Comparison of ENCODE assay signal across 8 cellular contexts in genomic region chr16:30609928-30610839, GRCh38. TPM values are rescaled to one million over a fixed set of nuclear protein-coding genes. Genes with fewer than 3 reads are reported as not detected.
A peak's percentile ranks its signal among the peaks of the same experiment; 100 is the strongest.
DNase-seq lines count a peak whose midpoint lies in the region; ATAC-seq and TF ChIP-seq lines count a peak whose summit lies in the region.

Gene ZNF689, minus strand, starts transcription at chr16:30610389. Its CDS starts 348 bp downstream, at chr16:30610041.

- H3K27ac ChIP-seq in left ventricle myocardium inferior (replicated peaks) (peak within 1 kb of the TSS; percentile 94), urinary bladder (ENCODE audit: low read depth) (peak within 1 kb of the TSS; percentile 91)

- H3K4me1 ChIP-seq in left ventricle myocardium inferior (peaks cover 26% of the 10 kb centered on the region), urinary bladder (ENCODE audit: insufficient read depth) (no peaks in the 10 kb centered on the region)

- H3K27me3 ChIP-seq in left ventricle myocardium inferior (ENCODE audit: low read depth) = no peaks in the 10 kb centered on the region

- peaks cover 26% of the 10 kb centered on the region for H3K36me3 ChIP-seq in left ventricle myocardium inferior
- H3K36me3 ChIP-seq in urinary bladder (ENCODE audit: insufficient read depth) = no peaks in the 10 kb centered on the region

- TF ChIP-seq CTCF in GM13976 (IDR thresholded peaks at IDR 0.05; ENCODE audit: borderline replicate concordance, control extremely low read depth, extremely low read depth, insufficient read depth, missing control alignments) = no peak
- TF ChIP-seq CTCF in left ventricle myocardium inferior (IDR thresholded peaks at IDR 0.05; ENCODE audit: borderline replicate concordance) = no peak
- no peak for TF ChIP-seq CTCF in progenitor cell of endocrine pancreas (IDR thresholded peaks at IDR 0.05; ENCODE audit: unreplicated experiment)

- H3K9me3 ChIP-seq in left ventricle myocardium inferior (replicated peaks) = no peaks in the 10 kb centered on the region

- H3K9me3 Mint-ChIP-seq in T-helper 1 cell treated with Interleukin-12 subunit alpha and Interleukin-12 subunit beta and Interleukin-4 antibody, amounts not matched to agents 30 μg/mL and 1 μg/mL, for 36 hours = no peaks in the 10 kb centered on the region
- H3K9me3 Mint-ChIP-seq in progenitor cell of endocrine pancreas (ENCODE audit: low read depth) = no peaks in the 10 kb centered on the region

- DNase-seq in GM13976 (ENCODE audit: low spot score) (peak; percentile 97), NCI-H1694 (lab: John Stamatoyannopoulos, UW) (peak; percentile 93), amniotic stem cell (lab: John Stamatoyannopoulos, UW) (peak; percentile 90), left ventricle myocardium inferior (peak; percentile 91), progenitor cell of endocrine pancreas (ENCODE audit: low spot score, unreplicated experiment) (peak; percentile 96)

- under 1% methylated on average over 63 of the region's 63 CpGs for WGBS in urinary bladder

- in situ Hi-C loops in GM13976 (cut with MboI; ENCODE audit: low sequenced_read_pairs, unreplicated experiment) = loop anchor here (25.0 kb wide), 2 partner anchors 173 to 498 kb away; partner anchors contain the start of genes DCTPP1, GDPD3, MAPK3 and SEPHS2

- peak within 1 kb of the TSS; percentile 85 for H3K4me3 ChIP-seq in left ventricle myocardium inferior
- H3K4me3 ChIP-seq in urinary bladder (ENCODE audit: low read depth, low read length) = peak within 1 kb of the TSS; percentile 75

- H3K27ac Mint-ChIP-seq in T-helper 1 cell treated with Interleukin-12 subunit alpha and Interleukin-12 subunit beta and Interleukin-4 antibody, amounts not matched to agents 30 μg/mL and 1 μg/mL, for 36 hours = peak within 1 kb of the TSS; percentile 92
- peak within 1 kb of the TSS; percentile 98 for H3K27ac Mint-ChIP-seq in progenitor cell of endocrine pancreas

- H3K36me3 Mint-ChIP-seq in T-helper 1 cell treated with Interleukin-12 subunit alpha and Interleukin-12 subunit beta and Interleukin-4 antibody, amounts not matched to agents 30 μg/mL and 1 μg/mL, for 36 hours (ENCODE audit: low read depth) = peaks cover 13% of the 10 kb centered on the region
- H3K36me3 Mint-ChIP-seq in progenitor cell of endocrine pancreas (ENCODE audit: insufficient read depth) = peaks cover 6% of the 10 kb centered on the region

- peak within 1 kb of the TSS; percentile 89 for H3K4me3 Mint-ChIP-seq in T-helper 1 cell treated with Interleukin-12 subunit alpha and Interleukin-12 subunit beta and Interleukin-4 antibody, amounts not matched to agents 30 μg/mL and 1 μg/mL, for 36 hours
- H3K4me3 Mint-ChIP-seq in progenitor cell of endocrine pancreas (ENCODE audit: low read depth) = peak within 1 kb of the TSS; percentile 85

- ATAC-seq in HG02870 (IDR thresholded peaks at IDR 0.05; ENCODE audit: unreplicated experiment) = peak; percentile 90

- intact Hi-C loops in left ventricle myocardium inferior (cut with micrococcal nuclease) = no loop called here

- peaks cover 18% of the 10 kb centered on the region for H3K4me1 Mint-ChIP-seq in T-helper 1 cell treated with Interleukin-12 subunit alpha and Interleukin-12 subunit beta and Interleukin-4 antibody, amounts not matched to agents 30 μg/mL and 1 μg/mL, for 36 hours (ENCODE audit: low read depth)
- H3K4me1 Mint-ChIP-seq in progenitor cell of endocrine pancreas (ENCODE audit: low read depth) = peaks cover 8% of the 10 kb centered on the region

- H3K27me3 Mint-ChIP-seq in T-helper 1 cell treated with Interleukin-12 subunit alpha and Interleukin-12 subunit beta and Interleukin-4 antibody, amounts not matched to agents 30 μg/mL and 1 μg/mL, for 36 hours (ENCODE audit: low read depth) = no peaks in the 10 kb centered on the region
- H3K27me3 Mint-ChIP-seq in progenitor cell of endocrine pancreas = no peaks in the 10 kb centered on the region

RNA-seq across cellular contexts. Expression of gene ZNF689, which starts in this region (rescaled TPM):
- total RNA-seq in left ventricle myocardium inferior (5.0 TPM), progenitor cell of endocrine pancreas (23.3 and 24.5 TPM in 2 replicates), urinary bladder (5.6 TPM)
- 8.8 TPM for polyA plus RNA-seq in urinary bladder

Comparison
In these comparisons a context has a peak if more than half of its experiments do, and no peak if none do; other contexts are left out.
1. Peak in every context shown above with its lines: DNase-seq, ATAC-seq, H3K4me3 ChIP-seq and H3K27ac ChIP-seq.